In genomic region chr4:18020671-18021469, GRCh38 we compare ENCODE assay signal across 1 cellular context.
A peak's percentile ranks its signal among the peaks of the same experiment; 100 is the strongest.
TF ChIP-seq lines count a peak whose summit lies in the region.

No MANE protein-coding gene starts in this region.

TF ChIP-seq in K562, 482 proteins besides CTCF, POLR2A, EP300 and RAD21 (continued from another document and continues in another):
- TF ChIP-seq ARID3A (IDR thresholded peaks at IDR 0.05; ENCODE audit: borderline replicate concordance, low read depth, low read length) (no peak), NRF1 (conservative IDR thresholded peaks at IDR 0.05 in 1 of 2, IDR thresholded peaks at IDR 0.05 in 1 of 2) (no peak), STAT5A (IDR thresholded peaks at IDR 0.05; ENCODE audit: borderline replicate concordance, low read length) (no peak), PPARD (CRISPR knock-in tag; IDR thresholded peaks at IDR 0.05) (no peak), NCOA2 (IDR thresholded peaks at IDR 0.05; ENCODE audit: partially characterized antibody in 2 of 2) (no peak), ILK (tag; IDR thresholded peaks at IDR 0.05; ENCODE audit: borderline replicate concordance, low read depth) (no peak), BRCA1 (IDR thresholded peaks at IDR 0.05) (no peak), BRCA1 (CRISPR knock-in tag; IDR thresholded peaks at IDR 0.05) (no peak), E2F4 (CRISPR knock-in tag; IDR thresholded peaks at IDR 0.05; ENCODE audit: low read depth) (no peak), SMAD1 (IDR thresholded peaks at IDR 0.05; ENCODE audit: low read depth, low read length, partially characterized antibody) (no peak), FOXA1 (IDR thresholded peaks at IDR 0.05; ENCODE audit: borderline replicate concordance) (no peak), ZEB2 (IDR thresholded peaks at IDR 0.05) (no peak), REST (CRISPR knock-in tag; IDR thresholded peaks at IDR 0.05; ENCODE audit: low read depth) (peak; percentile 27; the same call in 1 of the 2 replicates), SIN3B (IDR thresholded peaks at IDR 0.05; ENCODE audit: low read depth) (no peak), CEBPB (tag; IDR thresholded peaks at IDR 0.05) (no peak), ZNF280A (IDR thresholded peaks at IDR 0.05; ENCODE audit: low read depth, partially characterized antibody) (no peak), ZBTB5 (IDR thresholded peaks at IDR 0.05) (no peak), SNRNP70 (optimal IDR thresholded peaks at IDR 0.05; ENCODE audit: low read depth, low read length) (no peak), ZNF146 (CRISPR knock-in tag; IDR thresholded peaks at IDR 0.05; ENCODE audit: unreplicated experiment) (no peak), FOXJ2 (tag; IDR thresholded peaks at IDR 0.05) (no peak), FOXK1 (CRISPR knock-in tag; IDR thresholded peaks at IDR 0.05; ENCODE audit: borderline replicate concordance) (no peak), HLTF (IDR thresholded peaks at IDR 0.05) (no peak), HDAC1 (IDR thresholded peaks at IDR 0.05) (no peak; a peak in 2 of 4 replicates), TAL1 (IDR thresholded peaks at IDR 0.05) (no peak), CREB1 (IDR thresholded peaks at IDR 0.05) (no peak), CREB1 (CRISPR knock-in tag; IDR thresholded peaks at IDR 0.05) (no peak), CBX8 (IDR thresholded peaks at IDR 0.05; ENCODE audit: borderline replicate concordance, extremely low read depth, low read depth, low read length, poor library complexity, severe bottlenecking) (no peak), THRA (IDR thresholded peaks at IDR 0.05) (no peak), HNRNPLL (IDR thresholded peaks at IDR 0.05; ENCODE audit: low read depth, low read length, poor library complexity, severe bottlenecking) (peak; percentile 65), ZNF24 (IDR thresholded peaks at IDR 0.05) (no peak), NONO (IDR thresholded peaks at IDR 0.05; ENCODE audit: low read depth in 2 of 2, low read length in 1 of 2) (peak in 1 of 2 experiments; percentile 34; a peak in 1 of 4 replicates), TEAD2 (tag; IDR thresholded peaks at IDR 0.05) (no peak), ZMIZ1 (IDR thresholded peaks at IDR 0.05; ENCODE audit: low read depth in 2 of 2, low read length in 2 of 2) (no peak), MAFF (IDR thresholded peaks at IDR 0.05; ENCODE audit: low read length) (no peak), CSDE1 (IDR thresholded peaks at IDR 0.05) (no peak), ZNF280B (CRISPR knock-in tag; IDR thresholded peaks at IDR 0.05) (no peak), BACH1 (tag; IDR thresholded peaks at IDR 0.05) (no peak), MAZ (CRISPR knock-in tag; conservative IDR thresholded peaks at IDR 0.05 in 1 of 2, IDR thresholded peaks at IDR 0.05 in 1 of 2) (peak in 1 of 2 experiments; percentile 47; a peak in 2 of 4 replicates)
- TF ChIP-seq, protein P1, sequence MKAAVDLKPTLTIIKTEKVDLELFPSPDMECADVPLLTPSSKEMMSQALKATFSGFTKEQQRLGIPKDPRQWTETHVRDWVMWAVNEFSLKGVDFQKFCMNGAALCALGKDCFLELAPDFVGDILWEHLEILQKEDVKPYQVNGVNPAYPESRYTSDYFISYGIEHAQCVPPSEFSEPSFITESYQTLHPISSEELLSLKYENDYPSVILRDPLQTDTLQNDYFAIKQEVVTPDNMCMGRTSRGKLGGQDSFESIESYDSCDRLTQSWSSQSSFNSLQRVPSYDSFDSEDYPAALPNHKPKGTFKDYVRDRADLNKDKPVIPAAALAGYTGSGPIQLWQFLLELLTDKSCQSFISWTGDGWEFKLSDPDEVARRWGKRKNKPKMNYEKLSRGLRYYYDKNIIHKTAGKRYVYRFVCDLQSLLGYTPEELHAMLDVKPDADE (conservative IDR thresholded peaks at IDR 0.05; ENCODE audit: control insufficient read depth, low read depth, low read length), result 0 out of 2 replicates have a peak, but pooled peaks have one; percentile 15
- TF ChIP-seq, protein P2, sequence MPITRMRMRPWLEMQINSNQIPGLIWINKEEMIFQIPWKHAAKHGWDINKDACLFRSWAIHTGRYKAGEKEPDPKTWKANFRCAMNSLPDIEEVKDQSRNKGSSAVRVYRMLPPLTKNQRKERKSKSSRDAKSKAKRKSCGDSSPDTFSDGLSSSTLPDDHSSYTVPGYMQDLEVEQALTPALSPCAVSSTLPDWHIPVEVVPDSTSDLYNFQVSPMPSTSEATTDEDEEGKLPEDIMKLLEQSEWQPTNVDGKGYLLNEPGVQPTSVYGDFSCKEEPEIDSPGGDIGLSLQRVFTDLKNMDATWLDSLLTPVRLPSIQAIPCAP (CRISPR knock-in tag; IDR thresholded peaks at IDR 0.05; ENCODE audit: borderline replicate concordance), result no peak
- TF ChIP-seq, protein P3, sequence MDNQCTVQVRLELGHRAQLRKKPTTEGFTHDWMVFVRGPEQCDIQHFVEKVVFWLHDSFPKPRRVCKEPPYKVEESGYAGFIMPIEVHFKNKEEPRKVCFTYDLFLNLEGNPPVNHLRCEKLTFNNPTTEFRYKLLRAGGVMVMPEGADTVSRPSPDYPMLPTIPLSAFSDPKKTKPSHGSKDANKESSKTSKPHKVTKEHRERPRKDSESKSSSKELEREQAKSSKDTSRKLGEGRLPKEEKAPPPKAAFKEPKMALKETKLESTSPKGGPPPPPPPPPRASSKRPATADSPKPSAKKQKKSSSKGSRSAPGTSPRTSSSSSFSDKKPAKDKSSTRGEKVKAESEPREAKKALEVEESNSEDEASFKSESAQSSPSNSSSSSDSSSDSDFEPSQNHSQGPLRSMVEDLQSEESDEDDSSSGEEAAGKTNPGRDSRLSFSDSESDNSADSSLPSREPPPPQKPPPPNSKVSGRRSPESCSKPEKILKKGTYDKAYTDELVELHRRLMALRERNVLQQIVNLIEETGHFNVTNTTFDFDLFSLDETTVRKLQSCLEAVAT (IDR thresholded peaks at IDR 0.05), result no peak
